ENCODE assay signal across 8 cellular contexts in the genomic region with DNA sequence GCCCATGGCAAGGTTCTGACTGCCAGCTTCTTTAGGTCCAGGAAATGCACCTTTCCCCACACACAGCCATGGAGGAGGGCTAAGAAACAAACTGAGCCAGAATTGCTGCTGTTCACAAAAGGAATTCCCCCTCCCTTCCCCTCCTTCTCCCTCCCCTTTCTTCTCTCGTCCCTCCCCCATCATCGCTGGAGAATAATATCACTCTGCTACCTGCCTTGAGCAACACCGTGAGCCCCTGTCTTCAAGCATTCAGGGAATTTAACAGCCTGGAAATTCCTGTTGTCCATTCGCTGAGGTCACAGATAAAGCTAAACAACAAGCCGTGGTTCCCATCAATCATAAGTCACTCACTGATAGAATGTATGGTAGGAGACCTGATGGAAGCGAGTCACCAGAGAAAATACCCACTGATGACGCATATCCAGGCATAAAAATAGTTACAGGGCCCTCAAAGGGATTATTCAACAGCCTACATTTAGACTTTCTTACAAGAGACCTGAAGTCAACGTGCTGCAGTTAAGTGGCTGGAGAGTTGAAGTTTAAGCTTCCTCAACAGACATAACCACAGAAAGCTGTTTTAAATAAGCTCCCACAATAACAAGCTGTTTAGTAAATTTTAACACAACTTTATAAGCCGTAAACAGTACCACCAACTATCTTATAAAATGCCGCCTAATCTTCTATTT. TPM values are rescaled to one million over a fixed set of nuclear protein-coding genes. Genes with fewer than 3 reads are reported as not detected.
A peak's percentile ranks its signal among the peaks of the same experiment; 100 is the strongest.
DNase-seq lines count a peak whose midpoint lies in the region; ATAC-seq and TF ChIP-seq lines count a peak whose summit lies in the region.

No MANE protein-coding gene starts in this region.

- peaks cover 63% of the 10 kb centered on the region for H3K36me3 Mint-ChIP-seq in activated CD8-positive, alpha-beta T cell treated with anti-CD3 and anti-CD28 coated beads for 36 hours (ENCODE audit: low read depth)

- peaks cover 9% of the 10 kb centered on the region for H3F3A ChIP-seq in MM.1S (ENCODE audit: insufficient read depth, low read length)

- ATAC-seq in activated CD8-positive, alpha-beta T cell treated with anti-CD3 and anti-CD28 coated beads for 36 hours, result peak; percentile 81

- H3K4me1 Mint-ChIP-seq in activated CD8-positive, alpha-beta T cell treated with anti-CD3 and anti-CD28 coated beads for 36 hours (ENCODE audit: low read depth), result peaks cover 85% of the 10 kb centered on the region

- H3K9me2 ChIP-seq in MM.1S (replicated peaks; ENCODE audit: insufficient read depth, low read length), result no peaks in the 10 kb centered on the region

- no peaks in the 10 kb centered on the region for H3K27me3 Mint-ChIP-seq in activated CD8-positive, alpha-beta T cell treated with anti-CD3 and anti-CD28 coated beads for 36 hours

- peak overlapping the region; percentile 93 for H3K27ac ChIP-seq in MM.1S (ENCODE audit: low read length)
- H3K27ac ChIP-seq in epithelial cell of prostate, result peak overlapping the region; percentile 67
- H3K27ac ChIP-seq in urinary bladder (ENCODE audit: low read depth), result peak overlapping the region; percentile 14

- CTCF ChIA-PET in activated CD8-positive, alpha-beta T cell treated with anti-CD3 and anti-CD28 coated beads for 36 hours (lab: Charles Lee), result interaction anchor here (0.6 to 2.0 kb wide), 13 partner anchors 15 to 569 kb away, joined by 3 to 6 read pairs (median 3); no protein-coding TSS in a partner anchor

- DNase-seq in NCI-H1417 (lab: John Stamatoyannopoulos, UW) (peak; percentile 28 to 73 (median 29)), NCI-H1417 treated with DMSO at 0.1 percent for 48 hours (lab: John Stamatoyannopoulos, UW) (no peak), HFF-Myc (ENCODE audit: extremely low read depth, low read depth) (peak; percentile 78), MM.1S (peak; percentile 76), epithelial cell of prostate (ENCODE audit: low read depth, low spot score) (peak; percentile 93), myocyte (ENCODE audit: low read depth) (peak; percentile 93)
- peak; percentile 58 for DNase-seq in activated CD8-positive, alpha-beta T cell treated with anti-CD3 and anti-CD28 coated beads for 36 hours

- no peaks in the 10 kb centered on the region for H3K27me3 ChIP-seq in MM.1S (replicated peaks; ENCODE audit: insufficient read depth, low read length)

- peak overlapping the region; percentile 83 for H3K4me2 ChIP-seq in MM.1S (ENCODE audit: low read depth, low read length)

- no peaks in the 10 kb centered on the region for H3K9me3 ChIP-seq in MM.1S (replicated peaks; ENCODE audit: insufficient read depth, low read length)

- no peak overlapping the region for H2AFZ ChIP-seq in MM.1S (ENCODE audit: low read length)

- 22% methylated on average over 10 of the region's 10 CpGs for WGBS in urinary bladder

- H3K79me2 ChIP-seq in MM.1S (ENCODE audit: low read length), result peaks cover 23% of the 10 kb centered on the region

- peak overlapping the region; percentile 90 for H3K4me3 Mint-ChIP-seq in activated CD8-positive, alpha-beta T cell treated with anti-CD3 and anti-CD28 coated beads for 36 hours

- POLR2A ChIA-PET in activated CD8-positive, alpha-beta T cell treated with anti-CD3 and anti-CD28 coated beads for 36 hours (lab: Charles Lee), result interaction anchor here (0.5 to 2.3 kb wide), 18 partner anchors 12 to 68 kb away, joined by 3 to 15 read pairs (median 4); a partner anchor contains a TSS

- H3K4me1 ChIP-seq in MM.1S (ENCODE audit: low read length) (peaks cover 31% of the 10 kb centered on the region), urinary bladder (ENCODE audit: insufficient read depth) (no peaks in the 10 kb centered on the region)

- intact Hi-C loops in activated CD8-positive, alpha-beta T cell treated with anti-CD3 and anti-CD28 coated beads for 36 hours (cut with micrococcal nuclease), result loop anchor here (2.0 to 5.0 kb wide), 4 partner anchors 17 to 59 kb away; a partner anchor contains a TSS

- peak overlapping the region; percentile 100 for H3K27ac Mint-ChIP-seq in activated CD8-positive, alpha-beta T cell treated with anti-CD3 and anti-CD28 coated beads for 36 hours

- peak overlapping the region; percentile 80 for H3K9ac ChIP-seq in MM.1S (ENCODE audit: low read length)

- H3K36me3 ChIP-seq in MM.1S (replicated peaks; ENCODE audit: insufficient read depth, low read length), result no peaks in the 10 kb centered on the region
- no peaks in the 10 kb centered on the region for H3K36me3 ChIP-seq in urinary bladder (ENCODE audit: insufficient read depth)

- TF ChIP-seq CTCF in HFF-Myc (IDR thresholded peaks at IDR 0.05; ENCODE audit: low read depth, low read length, missing control alignments) (no peak), MM.1S (IDR thresholded peaks at IDR 0.05; ENCODE audit: low read length) (no peak)
- TF ChIP-seq CTCF in activated CD8-positive, alpha-beta T cell treated with anti-CD3 and anti-CD28 coated beads for 36 hours (IDR thresholded peaks at IDR 0.05), result no peak

- H3K4me3 ChIP-seq in HFF-Myc (replicated peaks; ENCODE audit: low read depth, low read length), result peak overlapping the region; percentile 33
- peak overlapping the region; percentile 56 for H3K4me3 ChIP-seq in MM.1S (ENCODE audit: low read length)
- H3K4me3 ChIP-seq in urinary bladder (ENCODE audit: low read depth, low read length), result peak overlapping the region; percentile 14

- H3K9me3 Mint-ChIP-seq in activated CD8-positive, alpha-beta T cell treated with anti-CD3 and anti-CD28 coated beads for 36 hours, result peaks cover 2% of the 10 kb centered on the region

- no peaks in the 10 kb centered on the region for H4K20me1 ChIP-seq in MM.1S (ENCODE audit: insufficient read depth, low read length)

RNA-seq across cellular contexts. Expression of a gene that starts 59.7 kb away (rescaled TPM):
- total RNA-seq in activated CD8-positive, alpha-beta T cell treated with anti-CD3 and anti-CD28 coated beads for 36 hours, result 10 to 100 TPM; 31.8 to 38.1 TPM
- total RNA-seq in myocyte (17.2 and 18.1 TPM in 2 replicates), urinary bladder (17.0 TPM)
- 5.5 TPM for polyA plus RNA-seq in myocyte (2012)
- polyA plus RNA-seq in urinary bladder, result 7.6 TPM

Comparison
In these comparisons a context has a peak if more than half of its experiments do, and no peak if none do; other contexts are left out.
1. H3K27ac ChIP-seq: peak in every context shown above with its lines; median percentile 93 in MM.1S; 67 in epithelial cell of prostate; 14 in urinary bladder.